Comparison of ENCODE assay signal across 13 cellular contexts in genomic region chr11:126383301-126384052, GRCh38. TPM values are rescaled to one million over a fixed set of nuclear protein-coding genes. Genes with fewer than 3 reads are reported as not detected.
DNase-seq lines count a peak whose midpoint lies in the region; ATAC-seq and TF ChIP-seq lines count a peak whose summit lies in the region.
"Had no signal": no experiment of that assay in that cellular context is flagged by ENCODE, and none has a peak within 500 bp of the region (broad histone marks: within the 10 kb centered on the region; RNA-seq: fewer than 3 reads in every experiment).

No MANE protein-coding gene starts in this region.

- POLR2A ChIA-PET in HEK293 (lab: Yijun Ruan, JAX), result no interaction called here
- POLR2A ChIA-PET in T-cell (lab: Charles Lee), result no interaction called here

- H3K4me3 ChIP-seq in HEK293 (ENCODE audit: low read depth, low read length), result no peak overlapping the region
- H3K4me3 ChIP-seq in lower lobe of right lung, result no peak overlapping the region
- no peak overlapping the region for H3K4me3 ChIP-seq in ascending aorta
- H3K4me3 ChIP-seq: MG63, vagina had no signal

- intact Hi-C loops in activated T-helper 1 cell treated with anti-CD3 and anti-CD28 coated beads, Interleukin-12 subunit alpha, Interleukin-12 subunit beta, Interleukin-2, Interleukin-4 antibody, amounts not matched to agents 30 ng/mL and 10 ng/mL and 1 ng/mL, durations not matched to agents 14 hours and 24 hours and 36 hours (cut with micrococcal nuclease), result no loop called here
- intact Hi-C loops in lower lobe of right lung (cut with DNase I), result no loop called here
- intact Hi-C loops in ascending aorta (cut with DNase I), result no loop called here

- peaks cover 11% of the 10 kb centered on the region for H3K4me1 Mint-ChIP-seq in activated T-helper 1 cell treated with anti-CD3 and anti-CD28 coated beads, Interleukin-12 subunit alpha, Interleukin-12 subunit beta, Interleukin-2, Interleukin-4 antibody, amounts not matched to agents 30 ng/mL and 10 ng/mL and 1 ng/mL, durations not matched to agents 14 hours and 24 hours and 36 hours (ENCODE audit: low read depth)
- H3K4me1 Mint-ChIP-seq in type B pancreatic cell (ENCODE audit: unreplicated experiment) (peaks cover 28% of the 10 kb centered on the region), T-cell (peaks cover 0 to 8% (median 3%) of the 10 kb centered on the region in 3 donors)
- H3K4me1 Mint-ChIP-seq: B cell had no signal

- CTCF ChIA-PET in HEK293 (lab: Yijun Ruan, JAX) (no interaction called here), T-cell (lab: Charles Lee) (no interaction called here)

- H3K9me3 Mint-ChIP-seq in activated T-helper 1 cell treated with anti-CD3 and anti-CD28 coated beads, Interleukin-12 subunit alpha, Interleukin-12 subunit beta, Interleukin-2, Interleukin-4 antibody, amounts not matched to agents 30 ng/mL and 10 ng/mL and 1 ng/mL, durations not matched to agents 14 hours and 24 hours and 36 hours, result no peaks in the 10 kb centered on the region
- H3K9me3 Mint-ChIP-seq in type B pancreatic cell (peaks cover 7% of the 10 kb centered on the region), T-cell (no peaks in the 10 kb centered on the region)

- TF ChIP-seq CTCF in HEK293 (tag by site-specific recombination; IDR thresholded peaks at IDR 0.05) (no peak), lower lobe of right lung (IDR thresholded peaks at IDR 0.05) (no peak), type B pancreatic cell (conservative IDR thresholded peaks at IDR 0.05) (no peak), ascending aorta (IDR thresholded peaks at IDR 0.05) (no peak)

- H3K9me3 ChIP-seq in HEK293 (ENCODE audit: control insufficient read depth, insufficient read depth, low read depth, low read length), result no peaks in the 10 kb centered on the region
- H3K9me3 ChIP-seq in lower lobe of right lung, result no peaks in the 10 kb centered on the region
- H3K9me3 ChIP-seq in ascending aorta, result no peaks in the 10 kb centered on the region
- H3K9me3 ChIP-seq: MG63, vagina had no signal

- peak; percentile 1 to 17 for ATAC-seq in lower lobe of right lung
- no peak for ATAC-seq in T-cell (replicated peaks in 1 of 4)
- ATAC-seq: sciatic nerve had no signal

- H3K27me3 ChIP-seq in lower lobe of right lung (ENCODE audit: low read depth), result no peaks in the 10 kb centered on the region
- no peaks in the 10 kb centered on the region for H3K27me3 ChIP-seq in ascending aorta
- H3K27me3 ChIP-seq: MG63, vagina had no signal

- peaks cover 2% of the 10 kb centered on the region for H3K27me3 Mint-ChIP-seq in activated T-helper 1 cell treated with anti-CD3 and anti-CD28 coated beads, Interleukin-12 subunit alpha, Interleukin-12 subunit beta, Interleukin-2, Interleukin-4 antibody, amounts not matched to agents 30 ng/mL and 10 ng/mL and 1 ng/mL, durations not matched to agents 14 hours and 24 hours and 36 hours (ENCODE audit: insufficient read depth)
- H3K27me3 Mint-ChIP-seq in type B pancreatic cell (no peaks in the 10 kb centered on the region), T-cell (no peaks in the 10 kb centered on the region)
- H3K27me3 Mint-ChIP-seq: B cell had no signal

- H3K36me3 ChIP-seq in HEK293 (ENCODE audit: control insufficient read depth in 2 of 2, insufficient read depth in 1 of 2, low read length in 2 of 2), result no peaks in the 10 kb centered on the region
- no peaks in the 10 kb centered on the region for H3K36me3 ChIP-seq in lower lobe of right lung
- H3K36me3 ChIP-seq in ascending aorta, result peaks cover 0 to 2% of the 10 kb centered on the region in 2 donors
- H3K36me3 ChIP-seq: vagina had no signal

- H3K36me3 Mint-ChIP-seq in activated T-helper 1 cell treated with anti-CD3 and anti-CD28 coated beads, Interleukin-12 subunit alpha, Interleukin-12 subunit beta, Interleukin-2, Interleukin-4 antibody, amounts not matched to agents 30 ng/mL and 10 ng/mL and 1 ng/mL, durations not matched to agents 14 hours and 24 hours and 36 hours (ENCODE audit: low read depth), result no peaks in the 10 kb centered on the region
- H3K36me3 Mint-ChIP-seq in type B pancreatic cell (peaks cover 6% of the 10 kb centered on the region), T-cell (no peaks in the 10 kb centered on the region)

- DNase-seq in activated T-helper 1 cell treated with anti-CD3 and anti-CD28 coated beads, Interleukin-12 subunit alpha, Interleukin-12 subunit beta, Interleukin-2, Interleukin-4 antibody, amounts not matched to agents 30 ng/mL and 10 ng/mL and 1 ng/mL, durations not matched to agents 14 hours and 24 hours and 36 hours (ENCODE audit: low spot score), result no peak
- DNase-seq in lower lobe of right lung (no peak), type B pancreatic cell (ENCODE audit: extremely low spot score, unreplicated experiment) (no peak), ascending aorta (ENCODE audit: low spot score in 2 of 2) (no peak), T-cell (no peak), GM19240 (ENCODE audit: insufficient read length, low spot score) (no peak)
- DNase-seq: activated naive CD4-positive, alpha-beta T cell treated with Interleukin-2 at 50 U/mL for 16 hours; MG63; NCI-H2227 treated with DMSO at 0.1 percent for 48 hours had no signal

- peak overlapping the region; percentile 18 for H3K27ac Mint-ChIP-seq in activated T-helper 1 cell treated with anti-CD3 and anti-CD28 coated beads, Interleukin-12 subunit alpha, Interleukin-12 subunit beta, Interleukin-2, Interleukin-4 antibody, amounts not matched to agents 30 ng/mL and 10 ng/mL and 1 ng/mL, durations not matched to agents 14 hours and 24 hours and 36 hours
- peak overlapping the region; percentile 43 for H3K27ac Mint-ChIP-seq in type B pancreatic cell
- H3K27ac Mint-ChIP-seq in T-cell, result no peak overlapping the region
- H3K27ac Mint-ChIP-seq: B cell had no signal

- H3K4me1 ChIP-seq in HEK293 (ENCODE audit: control insufficient read depth, insufficient read depth, low read length) (no peaks in the 10 kb centered on the region), lower lobe of right lung (peaks cover 24% of the 10 kb centered on the region), ascending aorta (no peaks in the 10 kb centered on the region)

- H3K27ac ChIP-seq in HEK293 (ENCODE audit: extremely low read depth, low read depth, low read length) (no peak overlapping the region), lower lobe of right lung (no peak overlapping the region), ascending aorta (no peak overlapping the region)
- H3K27ac ChIP-seq: vagina had no signal

- no peak overlapping the region for H3K4me3 Mint-ChIP-seq in activated T-helper 1 cell treated with anti-CD3 and anti-CD28 coated beads, Interleukin-12 subunit alpha, Interleukin-12 subunit beta, Interleukin-2, Interleukin-4 antibody, amounts not matched to agents 30 ng/mL and 10 ng/mL and 1 ng/mL, durations not matched to agents 14 hours and 24 hours and 36 hours
- H3K4me3 Mint-ChIP-seq in type B pancreatic cell (no peak overlapping the region), T-cell (no peak overlapping the region)
- H3K4me3 Mint-ChIP-seq: B cell had no signal

TF ChIP-seq in HEK293, 187 proteins besides CTCF, POLR2A, EP300 and RAD21:
- TF ChIP-seq ZNF768 (tag by site-specific recombination; IDR thresholded peaks at IDR 0.05) (no peak), EGR2 (tag by site-specific recombination; IDR thresholded peaks at IDR 0.05; ENCODE audit: low read depth) (peak; percentile 66), ZNF600 (tag by site-specific recombination; IDR thresholded peaks at IDR 0.05) (peak; percentile 23; the same call in 1 of the 2 replicates), ZFHX2 (tag by site-specific recombination; conservative IDR thresholded peaks at IDR 0.05) (peak; percentile 66)
TF ChIP-seq in HEK293: peak in this region for 3.

RNA-seq across cellular contexts. Expression of gene ST3GAL4, which starts 28.0 kb away (rescaled TPM):
- 13.2 and 14.1 TPM in 2 replicates for total RNA-seq in activated T-helper 1 cell treated with anti-CD3 and anti-CD28 coated beads, Interleukin-12 subunit alpha, Interleukin-12 subunit beta, Interleukin-2, Interleukin-4 antibody, amounts not matched to agents 30 ng/mL and 10 ng/mL and 1 ng/mL, durations not matched to agents 14 hours and 24 hours and 36 hours
- total RNA-seq in lower lobe of right lung (26.2 TPM), type B pancreatic cell (ENCODE audit: low replicate concordance) (18.6 and 19.1 TPM in 2 replicates), ascending aorta (61.4 TPM), T-cell (1 to 10 TPM; 2.6 to 4.8 (median 3.6) TPM)

Comparison
In these comparisons a context has a peak if more than half of its experiments do, and no peak if none do; other contexts are left out.
1. H3K27ac Mint-ChIP-seq: peak in activated T-helper 1 cell treated with anti-CD3 and anti-CD28 coated beads, Interleukin-12 subunit alpha, Interleukin-12 subunit beta, Interleukin-2, Interleukin-4 antibody, amounts not matched to agents 30 ng/mL and 10 ng/mL and 1 ng/mL, durations not matched to agents 14 hours and 24 hours and 36 hours (single experiment) and type B pancreatic cell (single experiment); none in T-cell (0 of 2).
2. ATAC-seq: peak in lower lobe of right lung (2 of 2); none in T-cell (0 of 4).